Comparison of ENCODE assay signal across 8 cellular contexts in the genomic region with DNA sequence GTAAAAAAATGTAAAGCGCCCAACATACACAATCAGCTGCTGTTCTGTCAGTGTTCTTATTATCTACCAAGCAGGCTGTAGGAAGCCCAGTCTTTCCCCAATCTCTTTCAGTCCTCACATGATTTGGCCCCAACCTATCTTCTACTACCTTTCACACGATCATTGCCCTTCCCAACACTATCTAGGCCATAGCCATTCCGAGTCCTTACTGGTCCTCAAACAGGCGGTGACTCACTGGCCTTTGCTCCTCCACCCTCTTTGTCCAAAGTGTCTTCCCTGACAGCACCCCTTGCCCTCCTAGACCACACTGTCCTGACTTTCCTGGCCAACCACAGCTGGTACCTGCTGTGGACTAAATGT. TPM values are rescaled to one million over a fixed set of nuclear protein-coding genes. Genes with fewer than 3 reads are reported as not detected.
DNase-seq lines count a peak whose midpoint lies in the region; ATAC-seq and TF ChIP-seq lines count a peak whose summit lies in the region.

No MANE protein-coding gene starts in this region.

- TF ChIP-seq CTCF in brain microvascular endothelial cell (IDR thresholded peaks at IDR 0.05; ENCODE audit: low read depth, low read length, missing control alignments) (no peak), BE2C (IDR thresholded peaks at IDR 0.05; ENCODE audit: low read depth, low read length) (no peak)

- H3K9ac ChIP-seq in muscle layer of colon (ENCODE audit: low read length) = peak overlapping the region; percentile 82

- H3K9me3 ChIP-seq in muscle layer of colon (ENCODE audit: low read length) = no peaks in the 10 kb centered on the region
- no peaks in the 10 kb centered on the region for H3K9me3 ChIP-seq in aorta (ENCODE audit: control insufficient read depth, low read length)
- H3K9me3 ChIP-seq in BE2C = no peaks in the 10 kb centered on the region

- H3K4me3 ChIP-seq in brain microvascular endothelial cell (ENCODE audit: low read depth, low read length) = no peak overlapping the region
- peak overlapping the region in 1 of 2 donors; percentile 66 for H3K4me3 ChIP-seq in muscle layer of colon (ENCODE audit: low read depth in 1 of 2, low read length in 2 of 2)
- H3K4me3 ChIP-seq in aorta (ENCODE audit: low read length in 2 of 2) = no peak overlapping the region
- no peak overlapping the region for H3K4me3 ChIP-seq in BE2C (ENCODE audit: low read depth, low read length)

- H3K36me3 ChIP-seq in brain microvascular endothelial cell (replicated peaks) (no peaks in the 10 kb centered on the region), muscle layer of colon (ENCODE audit: insufficient read depth, low read length) (no peaks in the 10 kb centered on the region), aorta (ENCODE audit: control insufficient read depth in 1 of 2, insufficient read depth in 2 of 2, low read length in 1 of 2) (no peaks in the 10 kb centered on the region), BE2C (no peaks in the 10 kb centered on the region)

- H3K9me3 Mint-ChIP-seq in stimulated activated naive CD8-positive, alpha-beta T cell treated with anti-CD3 and anti-CD28 coated beads, Interleukin-15, Interleukin-2, amounts not matched to agents 100 ng/mL and 50 ng/mL, for 24 hours = no peaks in the 10 kb centered on the region

- in situ Hi-C loops in brain microvascular endothelial cell (cut with HindIII; ENCODE audit: low pct_ligation_motif_present, low sequenced_read_pairs) = no loop called here

- peaks cover 21% of the 10 kb centered on the region for H3K36me3 Mint-ChIP-seq in stimulated activated naive CD8-positive, alpha-beta T cell treated with anti-CD3 and anti-CD28 coated beads, Interleukin-15, Interleukin-2, amounts not matched to agents 100 ng/mL and 50 ng/mL, for 24 hours (ENCODE audit: low read depth)

- no peaks in the 10 kb centered on the region for H3K27me3 ChIP-seq in brain microvascular endothelial cell (replicated peaks)
- no peaks in the 10 kb centered on the region for H3K27me3 ChIP-seq in muscle layer of colon (ENCODE audit: control insufficient read depth in 1 of 2, insufficient read depth in 2 of 2, low read length in 2 of 2)
- H3K27me3 ChIP-seq in aorta (ENCODE audit: control insufficient read depth in 1 of 2, insufficient read depth in 2 of 2, low read length in 1 of 2) = no peaks in the 10 kb centered on the region
- no peaks in the 10 kb centered on the region for H3K27me3 ChIP-seq in BE2C

- ATAC-seq in stimulated activated naive CD8-positive, alpha-beta T cell treated with anti-CD3 and anti-CD28 coated beads, Interleukin-15, Interleukin-2, amounts not matched to agents 100 U/mL and 50 U/mL, for 24 hours = no peak
- ATAC-seq in aorta (ENCODE audit: low FRiP score) = no peak
- no peak for ATAC-seq in HG02840 (IDR thresholded peaks at IDR 0.05; ENCODE audit: low FRiP score, unreplicated experiment)
- ATAC-seq in GM19452 (IDR thresholded peaks at IDR 0.05; ENCODE audit: unreplicated experiment) = no peak

- peak overlapping the region; percentile 86 for H3K27ac ChIP-seq in brain microvascular endothelial cell
- peak overlapping the region; percentile 70 for H3K27ac ChIP-seq in muscle layer of colon (ENCODE audit: low read depth, low read length)
- peak overlapping the region; percentile 78 to 92 for H3K27ac ChIP-seq in aorta (ENCODE audit: low read depth in 1 of 2, low read length in 2 of 2)

- H3K4me1 ChIP-seq in muscle layer of colon (ENCODE audit: insufficient read depth, low read length) = peaks cover 16% of the 10 kb centered on the region
- peaks cover 0 to 6% of the 10 kb centered on the region in 2 donors for H3K4me1 ChIP-seq in aorta (ENCODE audit: control insufficient read depth in 1 of 2, insufficient read depth in 2 of 2, low read length in 2 of 2)
- no peaks in the 10 kb centered on the region for H3K4me1 ChIP-seq in BE2C

- intact Hi-C loops in aorta (cut with DNase I) = loop anchor here in 1 of 2 donors (5.0 kb wide), 1 partner anchor 66 kb away; no protein-coding TSS in a partner anchor

- no peak for DNase-seq in stimulated activated naive CD8-positive, alpha-beta T cell treated with anti-CD3 and anti-CD28 coated beads, Interleukin-15, Interleukin-2, amounts not matched to agents 100 U/mL and 50 U/mL, for 24 hours
- no peak for DNase-seq in brain microvascular endothelial cell
- no peak for DNase-seq in aorta
- no peak for DNase-seq in BE2C

- H3K4me1 Mint-ChIP-seq in stimulated activated naive CD8-positive, alpha-beta T cell treated with anti-CD3 and anti-CD28 coated beads, Interleukin-15, Interleukin-2, amounts not matched to agents 100 ng/mL and 50 ng/mL, for 24 hours (ENCODE audit: low read depth) = peaks cover 29% of the 10 kb centered on the region

- peak overlapping the region; percentile 93 for H3K27ac Mint-ChIP-seq in stimulated activated naive CD8-positive, alpha-beta T cell treated with anti-CD3 and anti-CD28 coated beads, Interleukin-15, Interleukin-2, amounts not matched to agents 100 ng/mL and 50 ng/mL, for 24 hours

- H3K27me3 Mint-ChIP-seq in stimulated activated naive CD8-positive, alpha-beta T cell treated with anti-CD3 and anti-CD28 coated beads, Interleukin-15, Interleukin-2, amounts not matched to agents 100 ng/mL and 50 ng/mL, for 24 hours = no peaks in the 10 kb centered on the region

- 94 to 98% methylated on average over 4 of the region's 4 CpGs for WGBS in aorta, 2 donors

- peak overlapping the region; percentile 91 for H3K4me3 Mint-ChIP-seq in stimulated activated naive CD8-positive, alpha-beta T cell treated with anti-CD3 and anti-CD28 coated beads, Interleukin-15, Interleukin-2, amounts not matched to agents 100 ng/mL and 50 ng/mL, for 24 hours

RNA-seq across cellular contexts. Expression of a gene that starts 0.9 kb away (rescaled TPM):
- total RNA-seq in aorta = 10 to 100 TPM; 11.9 to 16.6 TPM
- polyA plus RNA-seq in aorta = 1 to 10 TPM; 5.0 to 5.8 TPM
- polyA plus RNA-seq in BE2C (2012; ENCODE audit: insufficient read depth, insufficient read length, low read depth) = 14.9 TPM

RNA-seq across cellular contexts. Expression of a gene that starts 29.9 kb away (rescaled TPM):
- 10 to 100 TPM; 23.6 to 33.4 TPM for total RNA-seq in aorta
- polyA plus RNA-seq in aorta = 10 to 100 TPM; 16.1 to 30.8 TPM
- polyA plus RNA-seq in BE2C (2012; ENCODE audit: insufficient read depth, insufficient read length, low read depth) = 0.39 TPM
